ENCODE assay signal across 1 cellular context in the genomic region with DNA sequence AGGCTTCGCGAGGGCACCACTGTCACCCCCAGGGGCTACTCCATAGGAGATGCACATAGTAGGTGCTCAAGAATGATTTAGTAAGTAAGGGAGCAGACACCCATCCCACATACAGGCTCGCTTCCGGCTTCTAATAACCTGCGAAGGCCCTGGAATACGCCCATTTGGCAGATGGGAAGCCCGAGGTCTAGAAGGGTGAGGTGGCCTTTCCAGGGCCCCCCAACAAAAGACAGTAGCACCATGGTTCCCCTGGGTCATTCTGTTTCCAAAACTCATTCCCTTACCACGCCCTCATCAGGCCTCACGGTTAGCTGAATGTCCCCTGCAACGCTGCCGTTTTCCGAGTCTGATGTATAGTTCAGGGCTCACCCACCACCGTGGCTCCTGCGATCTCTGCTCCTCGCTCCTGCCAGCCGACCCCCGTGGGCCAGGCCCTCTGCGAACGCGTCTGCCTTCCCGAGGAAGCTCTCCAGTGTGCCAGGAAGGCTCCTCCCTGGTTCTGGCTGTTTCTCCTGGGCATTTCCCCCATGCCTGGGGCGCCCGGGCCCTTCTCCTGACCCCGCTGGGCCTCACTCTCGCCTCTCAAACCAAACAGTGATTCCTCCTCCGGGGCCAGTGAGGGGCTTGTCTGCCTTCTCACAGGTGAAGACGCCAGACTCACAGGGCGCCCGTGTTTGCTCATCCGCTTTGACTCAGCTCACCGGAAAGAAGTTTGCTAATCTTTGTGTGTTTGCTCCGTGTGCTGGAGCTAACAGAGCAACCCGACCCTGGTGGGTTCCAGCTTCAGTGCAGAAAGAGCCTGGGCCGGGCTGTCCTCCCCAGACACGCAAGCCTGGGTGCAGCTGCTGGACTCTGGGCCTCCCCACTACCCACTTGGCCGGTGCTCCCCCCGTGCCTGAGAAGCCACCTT.
TF ChIP-seq lines count a peak whose summit lies in the region.

No MANE protein-coding gene starts in this region.

TF ChIP-seq in IMR-90, 13 proteins besides CTCF, POLR2A, EP300 and RAD21 (continued from another document):
- TF ChIP-seq, protein P1, sequence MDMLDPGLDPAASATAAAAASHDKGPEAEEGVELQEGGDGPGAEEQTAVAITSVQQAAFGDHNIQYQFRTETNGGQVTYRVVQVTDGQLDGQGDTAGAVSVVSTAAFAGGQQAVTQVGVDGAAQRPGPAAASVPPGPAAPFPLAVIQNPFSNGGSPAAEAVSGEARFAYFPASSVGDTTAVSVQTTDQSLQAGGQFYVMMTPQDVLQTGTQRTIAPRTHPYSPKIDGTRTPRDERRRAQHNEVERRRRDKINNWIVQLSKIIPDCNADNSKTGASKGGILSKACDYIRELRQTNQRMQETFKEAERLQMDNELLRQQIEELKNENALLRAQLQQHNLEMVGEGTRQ (IDR thresholded peaks at IDR 0.05; ENCODE audit: low read depth, low read length): no peak
- TF ChIP-seq FOS (IDR thresholded peaks at IDR 0.05; ENCODE audit: low read depth, low read length) (no peak), MXI1 (IDR thresholded peaks at IDR 0.05; ENCODE audit: borderline replicate concordance, low read depth, low read length) (no peak)
